ENCODE assay signal across 8 cellular contexts in the genomic region with DNA sequence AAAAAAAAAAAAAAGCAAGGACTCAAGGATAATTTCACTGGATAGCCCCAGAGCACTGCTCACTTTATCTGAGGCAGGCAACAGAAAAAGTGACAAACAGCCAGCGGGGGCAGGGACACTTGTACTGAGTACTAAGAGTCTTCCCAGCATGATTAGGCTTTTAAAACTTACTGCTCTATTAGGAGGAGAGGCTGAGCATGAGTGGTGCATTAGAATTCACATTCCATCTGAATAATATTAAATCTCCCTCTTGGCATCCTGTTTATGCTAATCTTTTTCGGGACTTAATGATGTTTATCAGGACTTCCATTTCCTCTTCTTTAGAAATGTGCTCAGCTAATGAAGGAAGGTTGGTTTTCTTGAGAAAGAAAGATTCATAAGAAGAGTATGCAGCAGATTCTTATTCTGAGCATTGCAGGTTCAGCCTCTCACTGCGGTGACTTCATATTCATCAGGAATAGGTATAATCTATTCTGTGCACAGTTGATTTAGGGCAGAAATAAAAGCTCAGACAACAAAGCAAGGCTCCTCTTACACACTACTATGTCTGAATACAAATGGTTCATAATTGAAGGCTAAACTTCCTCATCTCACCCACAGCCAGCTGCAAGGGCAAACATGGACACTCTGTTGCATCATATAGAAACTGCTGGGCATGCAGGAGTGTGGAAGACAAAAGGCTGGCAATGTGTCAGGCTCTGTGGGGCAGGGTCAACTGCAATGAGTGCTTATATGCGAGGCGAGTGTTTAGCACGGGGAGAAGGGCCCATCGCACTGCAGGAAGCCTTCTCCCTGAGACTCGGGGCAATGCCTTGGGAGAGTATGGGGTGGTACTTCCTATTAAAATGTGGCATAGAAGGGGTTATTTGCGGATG.
A peak's percentile ranks its signal among the peaks of the same experiment; 100 is the strongest.
DNase-seq lines count a peak whose midpoint lies in the region; ATAC-seq, FAIRE-seq and TF ChIP-seq lines count a peak whose summit lies in the region.

No MANE protein-coding gene starts in this region.

- no TSS peak for BruUV-seq in Calu3 (replicated peaks; lab: Mats Ljungman, UMichigan)

- TF ChIP-seq CTCF in Calu3 (IDR thresholded peaks at IDR 0.05; ENCODE audit: unreplicated experiment) (no peak), endothelial cell (IDR thresholded peaks at IDR 0.05; ENCODE audit: unreplicated experiment) (no peak), neural crest cell (conservative IDR thresholded peaks at IDR 0.05) (no peak)

- CTCF ChIA-PET in Calu3 (lab: Charles Lee) = interaction anchor here (0.5 kb wide), 1 partner anchor 669 kb away, joined by 3 read pairs; no protein-coding TSS in a partner anchor

- H3K36me3 Mint-ChIP-seq in Calu3 (ENCODE audit: insufficient read depth, unreplicated experiment) = no peaks in the 10 kb centered on the region
- H3K36me3 Mint-ChIP-seq in endothelial cell (ENCODE audit: low read depth, unreplicated experiment) = peaks cover 50% of the 10 kb centered on the region
- peaks cover 33% of the 10 kb centered on the region for H3K36me3 Mint-ChIP-seq in neural crest cell (ENCODE audit: low read depth)

- H3K9me3 Mint-ChIP-seq in Calu3 (ENCODE audit: low read depth, unreplicated experiment) (no peaks in the 10 kb centered on the region), endothelial cell (ENCODE audit: unreplicated experiment) (no peaks in the 10 kb centered on the region), neural crest cell (no peaks in the 10 kb centered on the region)

- no peak for ATAC-seq in HG03097 (IDR thresholded peaks at IDR 0.05; ENCODE audit: low FRiP score, unreplicated experiment)

- H3K27me3 Mint-ChIP-seq in Calu3 (ENCODE audit: unreplicated experiment) (no peaks in the 10 kb centered on the region), endothelial cell (ENCODE audit: unreplicated experiment) (peaks cover 12% of the 10 kb centered on the region), neural crest cell (ENCODE audit: low read depth) (no peaks in the 10 kb centered on the region)

- no peak for FAIRE-seq in GM12892 (lab: Jason Lieb, UNC)

- H3K4me1 Mint-ChIP-seq in Calu3 (ENCODE audit: low read depth, unreplicated experiment) (peaks cover 11% of the 10 kb centered on the region), endothelial cell (ENCODE audit: unreplicated experiment) (peaks cover 15% of the 10 kb centered on the region), neural crest cell (peaks cover 32% of the 10 kb centered on the region)

- H3K27ac Mint-ChIP-seq in Calu3 (ENCODE audit: unreplicated experiment) (peak overlapping the region; percentile 68), endothelial cell (ENCODE audit: unreplicated experiment) (peak overlapping the region; percentile 86), neural crest cell (ENCODE audit: unreplicated experiment) (peak overlapping the region; percentile 74)

- H3K4me3 Mint-ChIP-seq in Calu3 (ENCODE audit: low read depth, unreplicated experiment) (no peak overlapping the region), endothelial cell (ENCODE audit: unreplicated experiment) (peak overlapping the region; percentile 60), neural crest cell (no peak overlapping the region)

- intact Hi-C loops in Calu3 (cut with micrococcal nuclease; ENCODE audit: unreplicated experiment) = no loop called here

- no peak for TF ChIP-seq POLR2A in GM12892 (IDR thresholded peaks at IDR 0.05; ENCODE audit: low read depth, low read length)

- no peak for DNase-seq in Calu3
- DNase-seq in NCI-H2227 (lab: John Stamatoyannopoulos, UW; ENCODE audit: unreplicated experiment) = peak; percentile 26
- no peak for DNase-seq in endothelial cell (ENCODE audit: low spot score)
- no peak for DNase-seq in neural crest cell (ENCODE audit: low read depth, low spot score)
- no peak for DNase-seq in GM12892 (ENCODE audit: insufficient read length)
- no peak for DNase-seq in SHP77 treated with DMSO at 0.1 percent for 48 hours (lab: John Stamatoyannopoulos, UW)
- no peak for DNase-seq in stimulated activated CD4-positive, alpha-beta T cell treated with anti-CD3 and anti-CD28 coated beads, Interleukin-4, amount 100 ng/mL, for 1 hour
